Comparison of ENCODE assay signal across 20 cellular contexts in genomic region chr13:36163303-36163702, GRCh38. TPM values are rescaled to one million over a fixed set of nuclear protein-coding genes. Genes with fewer than 3 reads are reported as not detected.
DNase-seq lines count a peak whose midpoint lies in the region; ATAC-seq, FAIRE-seq and TF ChIP-seq lines count a peak whose summit lies in the region.
"Had no signal": no experiment of that assay in that cellular context is flagged by ENCODE, and none has a peak within 500 bp of the region (broad histone marks: within the 10 kb centered on the region; RNA-seq: fewer than 3 reads in every experiment).

No MANE protein-coding gene starts in this region.

- H3K4me1 Mint-ChIP-seq in nephron progenitor cell = peaks cover 19% of the 10 kb centered on the region
- H3K4me1 Mint-ChIP-seq: activated B cell treated with CpG ODN at 0.5 μM for 24 hours; activated T-helper 17 cell treated with anti-CD3 and anti-CD28 coated beads, Interleukin-2, amount 50 U/mL, for 72 hours had no signal

- no peak for FAIRE-seq in urothelium cell line (lab: Jason Lieb, UNC)

- TF ChIP-seq POLR2A in heart left ventricle (IDR thresholded peaks at IDR 0.05) = no peak

- ATAC-seq in heart left ventricle (peak; percentile 16 to 55 (median 45)), RWPE2 (ENCODE audit: low read depth) (no peak), right cardiac atrium (peak; percentile 18 to 63), upper lobe of right lung (peak; percentile 31)
- ATAC-seq: activated T-helper 17 cell treated with anti-CD3 and anti-CD28 coated beads, Interleukin-2, amount 50 U/mL, for 72 hours; natural killer cell treated with Interleukin-12 subunit alpha and Interleukin-12 subunit beta and Interleukin-15 and Interleukin-18, amount 100 ng/mL, for 72 hours; Panc1; right lobe of liver had no signal

- H3K9me3 ChIP-seq in heart left ventricle (no peaks in the 10 kb centered on the region), RWPE2 (ENCODE audit: severe bottlenecking) (no peaks in the 10 kb centered on the region), right cardiac atrium (ENCODE audit: control insufficient read depth, low read length) (no peaks in the 10 kb centered on the region), upper lobe of right lung (no peaks in the 10 kb centered on the region), MG63 (no peaks in the 10 kb centered on the region)
- H3K9me3 ChIP-seq: Caco-2, gastrocnemius medialis, right lobe of liver had no signal

- H3K4me3 ChIP-seq in heart left ventricle = no peak overlapping the region
- no peak overlapping the region for H3K4me3 ChIP-seq in RWPE2 (ENCODE audit: severe bottlenecking)
- no peak overlapping the region for H3K4me3 ChIP-seq in right cardiac atrium (ENCODE audit: low read length)
- H3K4me3 ChIP-seq in upper lobe of right lung = no peak overlapping the region
- no peak overlapping the region for H3K4me3 ChIP-seq in MG63
- H3K4me3 ChIP-seq: gastrocnemius medialis, lung, right lobe of liver had no signal

- H3K36me3 ChIP-seq in heart left ventricle (no peaks in the 10 kb centered on the region), RWPE2 (ENCODE audit: low read depth) (no peaks in the 10 kb centered on the region), upper lobe of right lung (no peaks in the 10 kb centered on the region), MG63 (no peaks in the 10 kb centered on the region)
- H3K36me3 ChIP-seq: gastrocnemius medialis, right lobe of liver had no signal

- no peak overlapping the region for H3K4me3 Mint-ChIP-seq in nephron progenitor cell
- H3K4me3 Mint-ChIP-seq: activated B cell treated with CpG ODN at 0.5 μM for 24 hours; activated T-helper 17 cell treated with anti-CD3 and anti-CD28 coated beads, Interleukin-2, amount 50 U/mL, for 72 hours; natural killer cell treated with Interleukin-12 subunit alpha and Interleukin-12 subunit beta and Interleukin-15 and Interleukin-18, amount 100 ng/mL, for 72 hours had no signal

- TF ChIP-seq CTCF in heart left ventricle (IDR thresholded peaks at IDR 0.05) (no peak), RWPE2 (IDR thresholded peaks at IDR 0.05; ENCODE audit: poor library complexity, severe bottlenecking) (no peak), upper lobe of right lung (IDR thresholded peaks at IDR 0.05) (no peak), nephron progenitor cell (IDR thresholded peaks at IDR 0.05) (no peak)

- intact Hi-C loops in heart left ventricle (cut with DNase I) (no loop called here), cardiac septum (cut with DNase I) (no loop called here), right cardiac atrium (cut with DNase I) (no loop called here), upper lobe of right lung (cut with DNase I) (no loop called here)

- peaks cover 0 to 13% (median 0%) of the 10 kb centered on the region in 12 donors for H3K4me1 ChIP-seq in heart left ventricle
- H3K4me1 ChIP-seq in RWPE2 (ENCODE audit: insufficient read depth, poor library complexity, severe bottlenecking) = peaks cover 25% of the 10 kb centered on the region
- no peaks in the 10 kb centered on the region for H3K4me1 ChIP-seq in right cardiac atrium (ENCODE audit: control insufficient read depth, insufficient read depth, low read length)
- no peaks in the 10 kb centered on the region for H3K4me1 ChIP-seq in upper lobe of right lung
- H3K4me1 ChIP-seq: Caco-2, right lobe of liver had no signal

- no peaks in the 10 kb centered on the region for H3K36me3 Mint-ChIP-seq in nephron progenitor cell (ENCODE audit: low read depth)
- H3K36me3 Mint-ChIP-seq: natural killer cell treated with Interleukin-12 subunit alpha and Interleukin-12 subunit beta and Interleukin-15 and Interleukin-18, amount 100 ng/mL, for 72 hours had no signal

- H3K27ac Mint-ChIP-seq in nephron progenitor cell = no peak overlapping the region
- H3K27ac Mint-ChIP-seq: activated B cell treated with CpG ODN at 0.5 μM for 24 hours; activated T-helper 17 cell treated with anti-CD3 and anti-CD28 coated beads, Interleukin-2, amount 50 U/mL, for 72 hours; natural killer cell treated with Interleukin-12 subunit alpha and Interleukin-12 subunit beta and Interleukin-15 and Interleukin-18, amount 100 ng/mL, for 72 hours had no signal

- no peak for DNase-seq in heart left ventricle
- DNase-seq in cardiac septum (ENCODE audit: low spot score) = no peak
- no peak for DNase-seq in RWPE2 (ENCODE audit: low spot score)
- peak in 1 of 3 donors; percentile 11 for DNase-seq in right cardiac atrium
- no peak for DNase-seq in upper lobe of right lung
- no peak for DNase-seq in urothelium cell line (ENCODE audit: low spot score)
- DNase-seq in MG63 = no peak
- no peak for DNase-seq in nephron progenitor cell
- DNase-seq: activated B cell treated with CpG ODN at 0.5 μM for 24 hours; activated CD8-positive, alpha-beta memory T cell treated with anti-CD3 and anti-CD28 coated beads for 24 hours; Caco-2; KBM-7; right lobe of liver; T-helper 1 cell had no signal

- no peaks in the 10 kb centered on the region for H3K27me3 ChIP-seq in heart left ventricle
- no peaks in the 10 kb centered on the region for H3K27me3 ChIP-seq in RWPE2 (ENCODE audit: insufficient read depth, poor library complexity, severe bottlenecking)
- H3K27me3 ChIP-seq in right cardiac atrium (ENCODE audit: control insufficient read depth, insufficient read depth) = no peaks in the 10 kb centered on the region
- H3K27me3 ChIP-seq in upper lobe of right lung = no peaks in the 10 kb centered on the region
- no peaks in the 10 kb centered on the region for H3K27me3 ChIP-seq in MG63
- H3K27me3 ChIP-seq: gastrocnemius medialis, right lobe of liver had no signal

- 57 to 72% (median 69%) methylated on average over 5 of the region's 5 CpGs for WGBS in heart left ventricle, 4 donors
- 63% methylated on average over 5 of the region's 5 CpGs for WGBS in right cardiac atrium

- H3K9me3 Mint-ChIP-seq in nephron progenitor cell = no peaks in the 10 kb centered on the region

- peaks cover 3% of the 10 kb centered on the region for H3K27me3 Mint-ChIP-seq in nephron progenitor cell (ENCODE audit: low read depth, poor library complexity)
- H3K27me3 Mint-ChIP-seq: activated B cell treated with CpG ODN at 0.5 μM for 24 hours; activated T-helper 17 cell treated with anti-CD3 and anti-CD28 coated beads, Interleukin-2, amount 50 U/mL, for 72 hours; natural killer cell treated with Interleukin-12 subunit alpha and Interleukin-12 subunit beta and Interleukin-15 and Interleukin-18, amount 100 ng/mL, for 72 hours had no signal

- H3K27ac ChIP-seq in heart left ventricle = no peak overlapping the region
- peak overlapping the region; percentile 54 for H3K27ac ChIP-seq in RWPE2 (ENCODE audit: poor library complexity, severe bottlenecking)
- no peak overlapping the region for H3K27ac ChIP-seq in right cardiac atrium (ENCODE audit: low read length)
- H3K27ac ChIP-seq in upper lobe of right lung = no peak overlapping the region
- H3K27ac ChIP-seq: gastrocnemius medialis, HL-60, right lobe of liver had no signal

RNA-seq across cellular contexts. Expression of gene DCLK1, which starts 32.1 kb away (rescaled TPM):
- total RNA-seq in heart left ventricle (10 to 100 TPM in 6 of 9 donors, 1 to 10 TPM in 3; 6.1 to 15.9 (median 11.6) TPM), cardiac septum (13.8 TPM), right cardiac atrium (10 to 100 TPM in 3 of 4 donors, 1 to 10 TPM in 1; 9.2 to 19.8 (median 17.1) TPM), upper lobe of right lung (4.5 TPM)
- polyA plus RNA-seq in heart left ventricle (1 to 10 TPM; 3.4 to 5.2 TPM), right cardiac atrium (5.1 TPM)
- 5.5 and 7.0 TPM in 2 replicates for total RNA-seq in MG63 (2014; rRNA removed; shearing (Covaris generic); ENCODE audit: low replicate concordance)
- total RNA-seq: activated B cell treated with CpG ODN at 0.5 μM for 24 hours; activated T-helper 17 cell treated with anti-CD3 and anti-CD28 coated beads, Interleukin-2, amount 50 U/mL, for 72 hours; Caco-2; natural killer cell treated with Interleukin-12 subunit alpha and Interleukin-12 subunit beta and Interleukin-15 and Interleukin-18, amount 100 ng/mL, for 72 hours had no signal

RNA-seq across cellular contexts. Expression of gene SOHLH2, which starts 51.1 kb away (rescaled TPM):
- total RNA-seq in heart left ventricle (1 to 10 TPM in 2 of 9 donors, under 1 TPM in 3, not detected in 4; 0.23 to 2.9 (median 0.68) TPM), cardiac septum (1.0 TPM), right cardiac atrium (under 1 TPM in 1 of 4 donors, not detected in 3; 0.74 TPM), upper lobe of right lung (not detected)
- polyA plus RNA-seq in heart left ventricle (under 1 TPM; 0.15 to 0.76 TPM), right cardiac atrium (0.34 TPM)
- total RNA-seq in MG63 (2014; rRNA removed; shearing (Covaris generic); ENCODE audit: low replicate concordance) = 0.47 TPM in 1 of 2 replicates, not detected in the other
- total RNA-seq: activated B cell treated with CpG ODN at 0.5 μM for 24 hours; Caco-2; natural killer cell treated with Interleukin-12 subunit alpha and Interleukin-12 subunit beta and Interleukin-15 and Interleukin-18, amount 100 ng/mL, for 72 hours; right lobe of liver had no signal
